Comparison of ENCODE assay signal across 1 cellular context in genomic region chr12:56078427-56078826, GRCh38.
TF ChIP-seq lines count a peak whose summit lies in the region.

No MANE protein-coding gene starts in this region.

TF ChIP-seq in H1, 55 proteins besides CTCF, POLR2A, EP300 and RAD21:
- TF ChIP-seq ATF3 (IDR thresholded peaks at IDR 0.05; ENCODE audit: insufficient read depth, low read depth, low read length) (no peak), BACH1 (IDR thresholded peaks at IDR 0.05; ENCODE audit: low read length) (no peak), CBX5 (IDR thresholded peaks at IDR 0.05; ENCODE audit: low read depth, low read length) (no peak), BCL11A (IDR thresholded peaks at IDR 0.05; ENCODE audit: low read depth in 2 of 2, low read length in 2 of 2) (no peak), TCF12 (IDR thresholded peaks at IDR 0.05; ENCODE audit: low read depth, low read length) (no peak), NANOG (IDR thresholded peaks at IDR 0.05; ENCODE audit: insufficient read depth, low read depth, low read length, poor library complexity, severe bottlenecking) (no peak), YY1 (IDR thresholded peaks at IDR 0.05; ENCODE audit: low read depth, low read length) (no peak), GABPA (IDR thresholded peaks at IDR 0.05; ENCODE audit: borderline replicate concordance, insufficient read depth, low read length) (no peak), TAF7 (optimal IDR thresholded peaks at IDR 0.05; ENCODE audit: borderline replicate concordance, low read depth, low read length) (no peak), EGR1 (IDR thresholded peaks at IDR 0.05; ENCODE audit: borderline replicate concordance, low read depth, low read length) (no peak), E2F6 (IDR thresholded peaks at IDR 0.05) (no peak), SAP30 (IDR thresholded peaks at IDR 0.05; ENCODE audit: insufficient read depth, insufficient replicate concordance, low read length) (no peak), GTF2F1 (IDR thresholded peaks at IDR 0.05; ENCODE audit: borderline replicate concordance, low read depth, low read length) (no peak), SP2 (IDR thresholded peaks at IDR 0.05; ENCODE audit: low read length) (no peak), ZNF274 (IDR thresholded peaks at IDR 0.05; ENCODE audit: borderline replicate concordance, extremely low read depth, low read length) (no peak), NRF1 (IDR thresholded peaks at IDR 0.05; ENCODE audit: low read depth, low read length) (no peak), TBP (IDR thresholded peaks at IDR 0.05; ENCODE audit: low read depth, low read length) (no peak), SP1 (IDR thresholded peaks at IDR 0.05; ENCODE audit: low read depth, low read length) (no peak)
